Comparison of ENCODE assay signal across 8 cellular contexts in genomic region chr10:47461261-47461687, GRCh38. TPM values are rescaled to one million over a fixed set of nuclear protein-coding genes. Genes with fewer than 3 reads are reported as not detected.
A peak's percentile ranks its signal among the peaks of the same experiment; 100 is the strongest.
DNase-seq lines count a peak whose midpoint lies in the region; ATAC-seq and TF ChIP-seq lines count a peak whose summit lies in the region.
"Not testable (repeated sequence)": the region's sequence is repeated elsewhere in the genome, so short reads cannot be mapped to it uniquely, and the experiment has no call there.

No MANE protein-coding gene starts in this region.

- H3K27me3 ChIP-seq in right cardiac atrium (ENCODE audit: control insufficient read depth, insufficient read depth); neuronal stem cell (ENCODE audit: control insufficient read depth in 3 of 3, insufficient read depth in 3 of 3, low read depth in 1 of 3, low read length in 3 of 3); thoracic aorta (replicated peaks; ENCODE audit: insufficient read depth): not testable (repeated sequence)

- H3K9ac ChIP-seq in neuronal stem cell (ENCODE audit: low read depth, low read length, poor library complexity), result not testable (repeated sequence)

- TF ChIP-seq CTCF in thoracic aorta (IDR thresholded peaks at IDR 0.05), result not testable (repeated sequence)

- H4K91ac ChIP-seq in neuronal stem cell (ENCODE audit: low read depth, low read length, poor library complexity), result not testable (repeated sequence)

- not testable (repeated sequence) for H3K4me3 ChIP-seq in right cardiac atrium (ENCODE audit: low read length); neuronal stem cell (ENCODE audit: low read length in 2 of 2)
- H3K4me3 ChIP-seq in thoracic aorta, result peak overlapping the region; percentile 54

- CTCF ChIA-PET in activated CD4-positive, alpha-beta T cell treated with anti-CD3 and anti-CD28 coated beads, Interleukin-2, amount 10 ng/mL, durations not matched to agents 7 days and 5 days (lab: Charles Lee), result not testable (repeated sequence)

- H2AFZ ChIP-seq in neuronal stem cell (ENCODE audit: low read length), result peak overlapping the region; percentile 69

- peak overlapping the region; percentile 54 for H3K4me2 ChIP-seq in neuronal stem cell (ENCODE audit: insufficient read depth, low read length, poor library complexity, severe bottlenecking)

- H3K36me3 ChIP-seq in neuronal stem cell (replicated peaks in 1 of 2; ENCODE audit: control insufficient read depth in 2 of 2, insufficient read depth in 2 of 2, low read length in 2 of 2); thoracic aorta: not testable (repeated sequence)

- H3K79me1 ChIP-seq in neuronal stem cell (ENCODE audit: low read depth, low read length), result not testable (repeated sequence)

- H2BK120ac ChIP-seq in neuronal stem cell (ENCODE audit: low read depth, low read length), result not testable (repeated sequence)

- 3% methylated on average over 30 of the region's 37 CpGs for WGBS in right cardiac atrium
- no CpG with 5 or more reads among the region's 37 CpGs for WGBS in neuronal stem cell (ENCODE audit: extremely low coverage in 2 of 2, insufficient read length in 2 of 2, insufficient replicate concordance in 1 of 2), 2 donors

- H3K27ac ChIP-seq in right cardiac atrium (ENCODE audit: low read length); neuronal stem cell (replicated peaks; ENCODE audit: low read length); thoracic aorta: not testable (repeated sequence)

- not testable (repeated sequence) for H3K4ac ChIP-seq in neuronal stem cell (ENCODE audit: low read length)

- not testable (repeated sequence) for H2BK15ac ChIP-seq in neuronal stem cell (ENCODE audit: low read length)

- not testable (repeated sequence) for H2BK5ac ChIP-seq in neuronal stem cell (ENCODE audit: low read length)

- H3K36me3 Mint-ChIP-seq in activated CD4-positive, alpha-beta T cell treated with anti-CD3 and anti-CD28 coated beads, Interleukin-2, amount 10 ng/mL, durations not matched to agents 7 days and 5 days (ENCODE audit: low read depth), result not testable (repeated sequence)

- H3K23ac ChIP-seq in neuronal stem cell (ENCODE audit: low read depth, low read length, poor library complexity), result not testable (repeated sequence)

- POLR2A ChIA-PET in activated CD4-positive, alpha-beta T cell treated with anti-CD3 and anti-CD28 coated beads, Interleukin-2, amount 10 ng/mL, durations not matched to agents 7 days and 5 days (lab: Charles Lee), result not testable (repeated sequence)

- peak; percentile 50 for ATAC-seq in HG03095 (IDR thresholded peaks at IDR 0.05; ENCODE audit: unreplicated experiment)
- peak; percentile 92 to 93 for ATAC-seq in right cardiac atrium
- not testable (repeated sequence) for ATAC-seq in thoracic aorta (ENCODE audit: insufficient number of reproducible peaks, low FRiP score, low read depth)

- H3K4me1 ChIP-seq in right cardiac atrium (ENCODE audit: control insufficient read depth, insufficient read depth, low read length); neuronal stem cell (ENCODE audit: control insufficient read depth in 2 of 2, insufficient read depth in 1 of 2, low read depth in 1 of 2, low read length in 2 of 2); thoracic aorta (ENCODE audit: control insufficient read depth in 1 of 2, low read depth in 2 of 2): not testable (repeated sequence)

- not testable (repeated sequence) for H3K14ac ChIP-seq in neuronal stem cell (ENCODE audit: low read length)

- not testable (repeated sequence) for H2AK5ac ChIP-seq in neuronal stem cell (ENCODE audit: low read depth, low read length)

- not testable (repeated sequence) for H3K4me3 Mint-ChIP-seq in activated CD4-positive, alpha-beta T cell treated with anti-CD3 and anti-CD28 coated beads, Interleukin-2, amount 10 ng/mL, durations not matched to agents 7 days and 5 days

- not testable (repeated sequence) for H3K4me1 Mint-ChIP-seq in activated CD4-positive, alpha-beta T cell treated with anti-CD3 and anti-CD28 coated beads, Interleukin-2, amount 10 ng/mL, durations not matched to agents 7 days and 5 days

- H3K27me3 Mint-ChIP-seq in activated CD4-positive, alpha-beta T cell treated with anti-CD3 and anti-CD28 coated beads, Interleukin-2, amount 10 ng/mL, durations not matched to agents 7 days and 5 days, result not testable (repeated sequence)

- intact Hi-C loops in right cardiac atrium (cut with DNase I), result not testable (repeated sequence)

- not testable (repeated sequence) for H3K9me3 ChIP-seq in right cardiac atrium (ENCODE audit: control insufficient read depth, low read length); neuronal stem cell (replicated peaks in 1 of 2; ENCODE audit: control insufficient read depth in 2 of 2, insufficient read depth in 1 of 2, low read depth in 1 of 2, low read length in 2 of 2); thoracic aorta

- DNase-seq in Daoy (ENCODE audit: low read depth) (peak; percentile 61), NCI-H69 (lab: John Stamatoyannopoulos, UW) (peak; percentile 17), cerebellar cortex (ENCODE audit: low spot score) (peak; percentile 28), right cardiac atrium (peak; percentile 48 to 86 (median 77)), thoracic aorta (ENCODE audit: low spot score) (peak; percentile 22)
- DNase-seq in activated CD4-positive, alpha-beta T cell treated with anti-CD3 and anti-CD28 coated beads, Interleukin-2, amount 10 ng/mL, durations not matched to agents 7 days and 5 days, result peak; percentile 20
- not testable (repeated sequence) for DNase-seq in neuronal stem cell (ENCODE audit: low spot score)

- not testable (repeated sequence) for H4K8ac ChIP-seq in neuronal stem cell (ENCODE audit: low read depth, low read length)

- not testable (repeated sequence) for H3K27ac Mint-ChIP-seq in activated CD4-positive, alpha-beta T cell treated with anti-CD3 and anti-CD28 coated beads, Interleukin-2, amount 10 ng/mL, durations not matched to agents 7 days and 5 days

- H2BK12ac ChIP-seq in neuronal stem cell (ENCODE audit: low read length), result not testable (repeated sequence)

- not testable (repeated sequence) for H3K9me3 Mint-ChIP-seq in activated CD4-positive, alpha-beta T cell treated with anti-CD3 and anti-CD28 coated beads, Interleukin-2, amount 10 ng/mL, durations not matched to agents 7 days and 5 days

- H3K18ac ChIP-seq in neuronal stem cell (ENCODE audit: low read length), result not testable (repeated sequence)

RNA-seq across cellular contexts. Expression of gene ANXA8, which starts 22.6 kb away (rescaled TPM):
- total RNA-seq in Daoy (2014; rRNA removed; shearing (Covaris generic)), result 9.7 and 10.1 TPM in 2 replicates
- under 1 TPM; 0.17 to 0.30 TPM for total RNA-seq in activated CD4-positive, alpha-beta T cell treated with anti-CD3 and anti-CD28 coated beads, Interleukin-2, amount 10 ng/mL, durations not matched to agents 7 days and 5 days
- 1 to 10 TPM in 1 of 4 donors, under 1 TPM in 3; 0.62 to 1.3 (median 0.80) TPM for total RNA-seq in right cardiac atrium
- 0.27 TPM for polyA plus RNA-seq in right cardiac atrium
- polyA plus RNA-seq in neuronal stem cell (2013, experiment 1 of 2), result not detected
- 0.01 TPM for polyA plus RNA-seq in neuronal stem cell (2013, experiment 2 of 2)
- total RNA-seq in thoracic aorta, result not detected

RNA-seq across cellular contexts. Expression of gene FAM25G, which starts 30.2 kb away (rescaled TPM):
- total RNA-seq in Daoy (2014; rRNA removed; shearing (Covaris generic)), result not detected in 2 replicates
- total RNA-seq in activated CD4-positive, alpha-beta T cell treated with anti-CD3 and anti-CD28 coated beads, Interleukin-2, amount 10 ng/mL, durations not matched to agents 7 days and 5 days, result not detected
- not detected for total RNA-seq in right cardiac atrium
- polyA plus RNA-seq in right cardiac atrium, result not detected
- not detected for polyA plus RNA-seq in neuronal stem cell (2013, experiment 1 of 2)
- polyA plus RNA-seq in neuronal stem cell (2013, experiment 2 of 2), result not detected
- total RNA-seq in thoracic aorta, result not detected
